3 cellular contexts compared by ENCODE assay signal in the genomic region with DNA sequence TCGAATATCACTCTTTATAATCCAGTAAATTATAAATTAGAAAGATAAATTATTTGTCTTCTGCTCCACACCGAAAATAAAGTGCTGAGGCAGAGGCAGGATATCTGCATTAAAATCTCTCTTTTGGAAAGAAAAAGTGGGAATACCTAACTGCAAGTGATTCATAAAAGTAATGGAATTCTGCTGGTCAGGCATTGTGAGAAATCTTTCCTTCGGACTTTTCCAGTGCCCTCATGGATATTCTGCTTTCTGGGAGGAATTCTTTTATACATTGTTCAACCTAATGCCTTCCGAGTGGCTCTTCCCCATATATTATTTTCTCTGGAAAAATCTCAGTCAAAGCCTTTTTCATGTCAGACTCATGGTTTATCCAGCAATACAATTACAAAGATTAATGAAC.
"Had no signal": no experiment of that assay in that cellular context is flagged by ENCODE, and none has a peak within 500 bp of the region (broad histone marks: within the 10 kb centered on the region; RNA-seq: fewer than 3 reads in every experiment).

No MANE protein-coding gene starts in this region.

- ATAC-seq: GM12878 had no signal

- DNase-seq: GDM1, GF-D8 had no signal

- H3K4me3 ChIP-seq: GM12878 had no signal
